14 cellular contexts compared by ENCODE assay signal in genomic region chr17:39781814-39782213, GRCh38. TPM values are rescaled to one million over a fixed set of nuclear protein-coding genes. Genes with fewer than 3 reads are reported as not detected.
DNase-seq lines count a peak whose midpoint lies in the region; TF ChIP-seq lines count a peak whose summit lies in the region.
"Had no signal": no experiment of that assay in that cellular context is flagged by ENCODE, and none has a peak within 500 bp of the region (broad histone marks: within the 10 kb centered on the region; RNA-seq: fewer than 3 reads in every experiment).

No MANE protein-coding gene starts in this region.

- H3K9me3 Mint-ChIP-seq in Calu3 (ENCODE audit: low read depth, unreplicated experiment) (no peaks in the 10 kb centered on the region), progenitor cell of endocrine pancreas (ENCODE audit: low read depth) (peaks cover 3% of the 10 kb centered on the region)
- H3K9me3 Mint-ChIP-seq in activated naive CD8-positive, alpha-beta T cell treated with anti-CD3 and anti-CD28 coated beads for 36 hours: no peaks in the 10 kb centered on the region

- intact Hi-C loops in Calu3 (cut with micrococcal nuclease; ENCODE audit: unreplicated experiment): loop anchor here (1.0 kb wide), 24 partner anchors 12 to 635 kb away; partner anchors contain the start of genes GSDMB, IKZF3, MIEN1 and PSMD3

- H3K4me1 ChIP-seq in Karpas-422 (ENCODE audit: low read length): peaks cover 64% of the 10 kb centered on the region

- peak overlapping the region; percentile 64 for H3K4me3 Mint-ChIP-seq in Calu3 (ENCODE audit: low read depth, unreplicated experiment)
- H3K4me3 Mint-ChIP-seq in activated naive CD8-positive, alpha-beta T cell treated with anti-CD3 and anti-CD28 coated beads for 36 hours: no peak overlapping the region
- no peak overlapping the region for H3K4me3 Mint-ChIP-seq in progenitor cell of endocrine pancreas (ENCODE audit: low read depth)

- H3K27ac Mint-ChIP-seq in Calu3 (ENCODE audit: unreplicated experiment): peak overlapping the region; percentile 89
- peak overlapping the region; percentile 57 for H3K27ac Mint-ChIP-seq in activated naive CD8-positive, alpha-beta T cell treated with anti-CD3 and anti-CD28 coated beads for 36 hours
- H3K27ac Mint-ChIP-seq in progenitor cell of endocrine pancreas: peak overlapping the region; percentile 25
- H3K27ac Mint-ChIP-seq: CD14-positive monocyte had no signal

- H3K9me2 ChIP-seq in Karpas-422 (replicated peaks; ENCODE audit: insufficient read depth, low read length): no peaks in the 10 kb centered on the region

- TF ChIP-seq CTCF in Calu3 (IDR thresholded peaks at IDR 0.05; ENCODE audit: unreplicated experiment) (no peak), progenitor cell of endocrine pancreas (IDR thresholded peaks at IDR 0.05; ENCODE audit: unreplicated experiment) (no peak)

- H3K79me2 ChIP-seq in Karpas-422 (ENCODE audit: low read length): peaks cover 71% of the 10 kb centered on the region

- H3K27me3 Mint-ChIP-seq in Calu3 (ENCODE audit: unreplicated experiment) (no peaks in the 10 kb centered on the region), progenitor cell of endocrine pancreas (peaks cover 12% of the 10 kb centered on the region)
- no peaks in the 10 kb centered on the region for H3K27me3 Mint-ChIP-seq in activated naive CD8-positive, alpha-beta T cell treated with anti-CD3 and anti-CD28 coated beads for 36 hours

- DNase-seq in Calu3: no peak
- peak; percentile 39 for DNase-seq in Karpas-422
- no peak for DNase-seq in activated naive CD8-positive, alpha-beta T cell treated with anti-CD3 and anti-CD28 coated beads for 36 hours
- no peak for DNase-seq in progenitor cell of endocrine pancreas (ENCODE audit: low spot score, unreplicated experiment)
- DNase-seq in occipital lobe (lab: John Stamatoyannopoulos, UW): no peak
- DNase-seq in NCI-H82 (lab: John Stamatoyannopoulos, UW): no peak
- no peak for DNase-seq in stimulated activated CD4-positive, alpha-beta T cell treated with anti-CD3 and anti-CD28 coated beads, Interleukin-15, amount 100 ng/mL, for 24 hours
- DNase-seq: activated CD4-positive, alpha-beta T cell treated with anti-CD3 and anti-CD28 coated beads, Interleukin-2, amount 50 U/mL, for 1 hour; NCI-H2029 treated with DMSO at 0.1 percent for 48 hours; ovary; stomach; T-helper 2 cell had no signal

- no peaks in the 10 kb centered on the region for H3K27me3 ChIP-seq in Karpas-422 (ENCODE audit: low read length)
- H3K27me3 ChIP-seq: ovary had no signal

- BruUV-seq in Calu3 (replicated peaks; lab: Mats Ljungman, UMichigan): no TSS peak

- H3K36me3 Mint-ChIP-seq in Calu3 (ENCODE audit: insufficient read depth, unreplicated experiment): peaks cover 20% of the 10 kb centered on the region
- H3K36me3 Mint-ChIP-seq in activated naive CD8-positive, alpha-beta T cell treated with anti-CD3 and anti-CD28 coated beads for 36 hours: peaks cover 40% of the 10 kb centered on the region
- no peaks in the 10 kb centered on the region for H3K36me3 Mint-ChIP-seq in progenitor cell of endocrine pancreas (ENCODE audit: insufficient read depth)
- H3K36me3 Mint-ChIP-seq: CD14-positive monocyte had no signal

- H3K4me2 ChIP-seq in Karpas-422 (ENCODE audit: low read depth, low read length, poor library complexity, severe bottlenecking): no peak overlapping the region

- peaks cover 46% of the 10 kb centered on the region for H3K4me1 Mint-ChIP-seq in Calu3 (ENCODE audit: low read depth, unreplicated experiment)
- peaks cover 51% of the 10 kb centered on the region for H3K4me1 Mint-ChIP-seq in activated naive CD8-positive, alpha-beta T cell treated with anti-CD3 and anti-CD28 coated beads for 36 hours
- peaks cover 17% of the 10 kb centered on the region for H3K4me1 Mint-ChIP-seq in progenitor cell of endocrine pancreas (ENCODE audit: low read depth)

- no peak overlapping the region for H3K9ac ChIP-seq in Karpas-422 (ENCODE audit: low read length)

- no peak overlapping the region for H2AFZ ChIP-seq in Karpas-422 (ENCODE audit: low read length)

- peaks cover 57% of the 10 kb centered on the region for H3K36me3 ChIP-seq in Karpas-422 (ENCODE audit: insufficient read depth, low read length)
- H3K36me3 ChIP-seq: ovary, stomach had no signal

- H3K4me3 ChIP-seq in Karpas-422 (ENCODE audit: low read length): no peak overlapping the region
- H3K4me3 ChIP-seq: ovary, skin epidermis, stomach had no signal

- no peaks in the 10 kb centered on the region for H4K20me1 ChIP-seq in Karpas-422 (ENCODE audit: insufficient read depth, low read depth, low read length)

- peak overlapping the region; percentile 96 for H3K27ac ChIP-seq in Karpas-422 (ENCODE audit: low read length)
- H3K27ac ChIP-seq: ovary, stomach had no signal

- CTCF ChIA-PET in Calu3 (lab: Charles Lee): interaction anchor here (0.5 to 120.4 kb wide), 63 partner anchors 10 to 1075 kb away, joined by 3 to 34714 read pairs (median 7); partner anchors contain the start of genes ERBB2, GRB7, GSDMA and GSDMB

- H3K9me3 ChIP-seq in Karpas-422 (ENCODE audit: low read length): no peaks in the 10 kb centered on the region
- H3K9me3 ChIP-seq: ovary, stomach had no signal

RNA-seq across cellular contexts. Expression of gene GRB7, which starts 44.1 kb away (rescaled TPM):
- 2,531 and 2,746 TPM in 2 replicates for total RNA-seq in Calu3 (2022)
- 0.18 and 1.5 TPM in 2 replicates for total RNA-seq in Karpas-422 (2014; rRNA removed; shearing (Covaris generic); ENCODE audit: low replicate concordance)
- under 1 TPM; 0.60 to 0.84 TPM for total RNA-seq in activated naive CD8-positive, alpha-beta T cell treated with anti-CD3 and anti-CD28 coated beads for 36 hours
- 28.8 and 29.9 TPM in 2 replicates for total RNA-seq in progenitor cell of endocrine pancreas
- not detected for total RNA-seq in occipital lobe

RNA-seq across cellular contexts. Expression of gene MIEN1, which starts 51.5 kb away (rescaled TPM):
- total RNA-seq in Calu3 (2022) (2,121 and 2,217 TPM in 2 replicates), progenitor cell of endocrine pancreas (43.4 and 48.0 TPM in 2 replicates), occipital lobe (10.1 TPM)
- 77.8 and 78.6 TPM in 2 replicates for total RNA-seq in Karpas-422 (2014; rRNA removed; shearing (Covaris generic); ENCODE audit: low replicate concordance)
- total RNA-seq in activated naive CD8-positive, alpha-beta T cell treated with anti-CD3 and anti-CD28 coated beads for 36 hours: 10 to 100 TPM; 30.7 to 33.3 TPM

Comparison
In these comparisons a context has a peak if more than half of its experiments do, and no peak if none do; other contexts are left out.
1. H3K27ac Mint-ChIP-seq: peak in every context shown above with its lines; median percentile 89 in Calu3; 57 in activated naive CD8-positive, alpha-beta T cell treated with anti-CD3 and anti-CD28 coated beads for 36 hours; 25 in progenitor cell of endocrine pancreas.
2. RNA of gene GRB7, which starts 44.1 kb away (total RNA-seq): 2,531 to 2,746 TPM in Calu3; 28.8 to 29.9 TPM in progenitor cell of endocrine pancreas, 0.18 to 1.5 TPM in Karpas-422, 0.60 to 0.84 TPM in activated naive CD8-positive, alpha-beta T cell treated with anti-CD3 and anti-CD28 coated beads for 36 hours and not detected in occipital lobe (single experiment); every median in the first group is over 10 times any median in the second.
3. RNA of gene MIEN1, which starts 51.5 kb away (total RNA-seq): 2,121 to 2,217 TPM in Calu3; 77.8 to 78.6 TPM in Karpas-422, 43.4 to 48.0 TPM in progenitor cell of endocrine pancreas, 30.7 to 33.3 TPM in activated naive CD8-positive, alpha-beta T cell treated with anti-CD3 and anti-CD28 coated beads for 36 hours and 10.1 TPM in occipital lobe (single experiment); every median in the first group is over 10 times any median in the second.